1 cellular context compared by ENCODE assay signal in the genomic region with DNA sequence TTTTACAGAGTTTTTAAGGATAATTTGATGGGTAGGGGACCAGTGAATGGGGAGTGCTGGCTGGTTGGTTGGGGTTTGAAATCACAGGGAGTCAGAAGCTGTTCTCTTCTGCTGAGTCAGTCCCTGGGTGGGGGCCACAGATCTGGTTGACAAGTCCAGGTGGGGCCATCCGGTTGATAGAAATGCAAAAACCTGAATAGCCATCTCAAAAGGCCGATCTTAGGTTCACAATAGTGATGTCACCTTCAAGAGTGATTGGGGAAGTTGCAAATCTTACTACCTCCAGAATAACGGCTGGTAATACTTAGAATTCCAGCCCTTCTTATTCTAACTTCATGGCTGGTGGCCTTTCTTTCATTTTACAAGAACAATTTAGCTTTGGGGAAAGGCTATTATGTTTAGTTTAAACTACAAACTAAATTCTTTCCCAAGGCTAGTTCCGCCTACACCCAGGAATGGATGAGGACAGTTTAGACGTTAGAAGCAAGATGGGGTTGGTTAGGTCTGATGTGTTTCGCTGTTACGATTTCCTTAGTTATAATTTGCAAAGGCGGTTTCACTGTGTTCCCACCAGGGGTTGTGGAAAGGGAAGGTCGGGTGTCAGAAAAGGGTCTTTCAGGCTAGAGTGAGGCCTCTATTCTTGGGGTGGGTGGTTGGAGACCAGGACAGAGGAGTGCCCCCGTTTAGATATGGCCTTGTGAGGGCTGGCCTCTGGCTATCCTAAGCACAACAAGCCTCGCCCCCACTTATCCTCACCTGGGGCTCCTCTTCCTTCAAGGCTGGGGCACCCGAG.
TF ChIP-seq lines count a peak whose summit lies in the region.

No MANE protein-coding gene starts in this region.

TF ChIP-seq in K562, 482 proteins besides CTCF, POLR2A, EP300 and RAD21:
- TF ChIP-seq CBX8 (IDR thresholded peaks at IDR 0.05; ENCODE audit: borderline replicate concordance, extremely low read depth, low read depth, low read length, poor library complexity, severe bottlenecking) (no peak), NFE2 (IDR thresholded peaks at IDR 0.05; ENCODE audit: low read depth) (peak; percentile 28; the same call in 1 of the 2 replicates)
- TF ChIP-seq, protein P1, sequence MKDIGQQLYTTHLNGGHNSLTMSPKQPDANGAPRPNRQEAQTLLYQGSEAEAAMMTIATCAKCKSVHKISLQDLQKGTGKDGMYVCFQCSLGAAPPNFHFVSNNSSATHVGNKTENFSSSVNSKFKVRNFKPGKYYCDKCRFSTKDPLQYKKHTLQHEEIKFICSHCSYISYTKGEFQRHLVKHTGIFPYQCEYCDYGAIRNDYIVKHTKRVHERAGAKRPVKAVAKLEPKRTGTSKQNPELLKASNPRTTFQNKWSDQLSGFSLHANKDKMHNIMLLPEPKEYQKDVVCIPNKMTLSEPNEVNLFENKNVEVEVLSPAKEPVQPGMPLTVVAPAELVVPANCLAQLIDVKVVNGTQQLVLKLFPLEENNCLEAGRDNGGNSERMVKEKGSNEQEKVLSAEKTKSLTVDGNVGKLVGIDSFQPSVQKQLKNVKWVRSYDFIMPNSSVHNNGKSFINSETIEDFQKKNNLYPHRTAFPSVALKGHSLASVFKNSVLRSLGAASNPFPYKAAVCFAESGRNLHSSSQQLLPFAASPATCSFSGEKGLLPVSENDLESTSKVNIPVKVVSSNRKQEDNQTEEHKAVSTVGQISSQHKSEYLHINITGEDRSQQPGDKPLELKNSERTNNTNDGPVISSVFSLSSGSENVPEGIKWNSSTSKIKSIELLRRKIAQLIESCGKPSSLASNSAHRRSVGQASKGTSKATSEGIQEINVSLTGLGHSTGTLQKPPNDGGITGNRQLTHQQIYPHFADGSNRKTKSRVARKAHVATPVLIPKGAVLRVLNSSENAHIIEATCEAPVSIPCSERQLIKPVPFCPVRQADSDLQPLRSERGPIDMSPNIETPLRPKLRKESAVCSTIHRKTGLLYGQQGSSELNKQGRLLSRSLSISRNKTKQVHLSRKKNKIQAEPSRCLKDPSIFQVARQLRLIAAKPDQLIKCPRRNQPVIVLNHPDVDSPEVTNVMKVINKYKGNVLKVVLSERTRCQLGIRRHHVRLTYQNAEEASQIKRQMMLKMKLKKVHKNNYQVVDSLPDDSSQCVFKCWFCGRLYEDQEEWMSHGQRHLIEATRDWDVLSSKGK (CRISPR knock-in tag; IDR thresholded peaks at IDR 0.05): no peak
TF ChIP-seq in K562: peak in this region for 1.
